ENCODE assay signal across 29 cellular contexts in genomic region chr3:5267253-5267652, GRCh38.
DNase-seq lines count a peak whose midpoint lies in the region; ATAC-seq, FAIRE-seq and TF ChIP-seq lines count a peak whose summit lies in the region.
"Had no signal": no experiment of that assay in that cellular context is flagged by ENCODE, and none has a peak within 500 bp of the region (broad histone marks: within the 10 kb centered on the region; RNA-seq: fewer than 3 reads in every experiment).

No MANE protein-coding gene starts in this region.

- no peak overlapping the region for H3K23ac ChIP-seq in IMR-90 (ENCODE audit: low read depth, low read length)

- in situ Hi-C loops in HepG2 (cut with HindIII; ENCODE audit: extremely low pct_ligation_motif_present, low pct_unique_long_range_greater_than_20kb) (no loop called here), IMR-90 (cut with MboI; ENCODE audit: low sequenced_read_pairs) (no loop called here), K562 (cut with MboI) (no loop called here)

- H3K4me3 ChIP-seq in HepG2 (replicated peaks in 1 of 3; ENCODE audit: insufficient read depth in 1 of 3, low read depth in 2 of 3, low read length in 3 of 3) (no peak overlapping the region), right lobe of liver (no peak overlapping the region), IMR-90 (ENCODE audit: insufficient read depth, low read depth, low read length) (no peak overlapping the region), K562 (no peak overlapping the region), esophagus muscularis mucosa (no peak overlapping the region), A673 (ENCODE audit: low read depth, low read length, poor library complexity, severe bottlenecking) (no peak overlapping the region)
- H3K4me3 ChIP-seq: BLaER1, GM12878 had no signal

- no peak overlapping the region for H2AK5ac ChIP-seq in IMR-90 (ENCODE audit: low read depth, low read length)

- H2BK20ac ChIP-seq in IMR-90 (ENCODE audit: low read depth, low read length) = no peak overlapping the region

- H3K56ac ChIP-seq in IMR-90 (ENCODE audit: extremely low read depth, insufficient read depth, low read length) = no peak overlapping the region

- dilution Hi-C loops in IMR-90 (cut with HindIII; ENCODE audit: low sequenced_read_pairs, unreplicated experiment) = no loop called here

- H3K79me2 ChIP-seq in HepG2 (ENCODE audit: insufficient read depth, low read length) = no peaks in the 10 kb centered on the region
- no peaks in the 10 kb centered on the region for H3K79me2 ChIP-seq in K562 (ENCODE audit: control insufficient read depth, insufficient read depth, low read length)

- TF ChIP-seq POLR2A in HepG2 (IDR thresholded peaks at IDR 0.05; ENCODE audit: insufficient read depth in 1 of 2, low read depth in 2 of 2, low read length in 2 of 2) (no peak), right lobe of liver (IDR thresholded peaks at IDR 0.05) (no peak), IMR-90 (IDR thresholded peaks at IDR 0.05; ENCODE audit: low read depth, low read length) (no peak), K562 (conservative IDR thresholded peaks at IDR 0.05) (no peak), esophagus muscularis mucosa (IDR thresholded peaks at IDR 0.05; ENCODE audit: low read depth) (no peak)

- no peak for TF ChIP-seq EP300 in HepG2 (IDR thresholded peaks at IDR 0.05; ENCODE audit: low read depth in 2 of 2, low read length in 2 of 2)
- no peak for TF ChIP-seq EP300 in HepG2 (CRISPR knock-in tag; IDR thresholded peaks at IDR 0.05; ENCODE audit: borderline replicate concordance)
- no peak for TF ChIP-seq EP300 in K562 (IDR thresholded peaks at IDR 0.05; ENCODE audit: low read length)
- TF ChIP-seq EP300 in esophagus muscularis mucosa (IDR thresholded peaks at IDR 0.05) = no peak

- H3K79me1 ChIP-seq in IMR-90 (ENCODE audit: low read depth in 1 of 2, low read length in 2 of 2) = no peaks in the 10 kb centered on the region

- H2BK120ac ChIP-seq in IMR-90 (ENCODE audit: low read depth, low read length) = no peak overlapping the region

- H2AFZ ChIP-seq in HepG2 (ENCODE audit: low read length) (no peak overlapping the region), IMR-90 (replicated peaks; ENCODE audit: low read length, poor library complexity) (no peak overlapping the region), K562 (ENCODE audit: low read depth, low read length) (no peak overlapping the region)

- no peak overlapping the region for H3K4ac ChIP-seq in IMR-90 (ENCODE audit: low read depth, low read length)

- CTCF ChIA-PET in HepG2 (lab: Yijun Ruan, JAX; ENCODE audit: low intra/inter-chr PET ratio, low total read pairs) (no interaction called here), IMR-90 (lab: Yijun Ruan, JAX) (no interaction called here), K562 (lab: Yijun Ruan, JAX; ENCODE audit: low intra/inter-chr PET ratio) (no interaction called here), A673 (lab: Charles Lee) (no interaction called here)

- H3K27me3 ChIP-seq in HepG2 (ENCODE audit: control insufficient read depth in 1 of 2, insufficient read depth in 2 of 2, low read length in 2 of 2) (no peaks in the 10 kb centered on the region), right lobe of liver (no peaks in the 10 kb centered on the region), IMR-90 (ENCODE audit: control insufficient read depth, insufficient read depth, low read length) (no peaks in the 10 kb centered on the region), K562 (ENCODE audit: control insufficient read depth in 2 of 2, insufficient read depth in 2 of 2, low read length in 2 of 2) (peaks cover 4 to 9% of the 10 kb centered on the region in 2 experiments), esophagus muscularis mucosa (no peaks in the 10 kb centered on the region), A673 (replicated peaks; ENCODE audit: insufficient read depth, low read depth, low read length, poor library complexity) (peaks cover 5% of the 10 kb centered on the region)
- H3K27me3 ChIP-seq: BE2C, BLaER1 had no signal

- H3K36me3 ChIP-seq in HepG2 (replicated peaks in 1 of 2; ENCODE audit: control insufficient read depth in 1 of 2, insufficient read depth in 2 of 2, low read length in 2 of 2) = no peaks in the 10 kb centered on the region
- H3K36me3 ChIP-seq in right lobe of liver = no peaks in the 10 kb centered on the region
- H3K36me3 ChIP-seq in IMR-90 (ENCODE audit: control insufficient read depth, insufficient read depth, low read length) = no peaks in the 10 kb centered on the region
- H3K36me3 ChIP-seq in K562 (ENCODE audit: control insufficient read depth, insufficient read depth, low read length) = no peaks in the 10 kb centered on the region
- no peaks in the 10 kb centered on the region for H3K36me3 ChIP-seq in esophagus muscularis mucosa
- no peaks in the 10 kb centered on the region for H3K36me3 ChIP-seq in A673 (ENCODE audit: insufficient read depth, low read length, poor library complexity, severe bottlenecking)
- H3K36me3 ChIP-seq: BE2C, BLaER1 had no signal

- 4% methylated on average over 2 of the region's 2 CpGs for WGBS in HepG2 (ENCODE audit: low lambda C conversion rate)
- WGBS in right lobe of liver (ENCODE audit: insufficient coverage, low coverage, low lambda C conversion rate, missing lambda C conversion rate) = 33% methylated on average over 2 of the region's 2 CpGs
- WGBS in IMR-90 (ENCODE audit: extremely low coverage in 2 of 2, insufficient read length in 1 of 2), 2 experiments = no CpG with 5 or more reads among the region's 2 CpGs
- WGBS in K562 (ENCODE audit: insufficient coverage, low coverage, missing lambda C conversion rate) = 0% methylated on average over 2 of the region's 2 CpGs
- WGBS in esophagus muscularis mucosa = 72% methylated on average over 2 of the region's 2 CpGs

- H3K4me1 ChIP-seq in HepG2 (ENCODE audit: insufficient read depth, low read length) = peaks cover 7% of the 10 kb centered on the region; the same call in 1 of the 2 replicates
- H3K4me1 ChIP-seq in right lobe of liver = no peaks in the 10 kb centered on the region
- no peaks in the 10 kb centered on the region; the same call in 1 of the 2 replicates for H3K4me1 ChIP-seq in IMR-90 (ENCODE audit: control insufficient read depth, insufficient read depth, low read length)
- H3K4me1 ChIP-seq in K562 (replicated peaks in 1 of 2; ENCODE audit: control insufficient read depth in 2 of 2, insufficient read depth in 2 of 2, low read length in 2 of 2) = no peaks in the 10 kb centered on the region
- no peaks in the 10 kb centered on the region for H3K4me1 ChIP-seq in esophagus muscularis mucosa
- H3K4me1 ChIP-seq in A673 (ENCODE audit: insufficient read depth, low read length, poor library complexity, severe bottlenecking) = no peaks in the 10 kb centered on the region
- H3K4me1 ChIP-seq: BE2C, BLaER1 had no signal

- POLR2A ChIA-PET in HepG2 (lab: Yijun Ruan, JAX) (no interaction called here), IMR-90 (lab: Charles Lee; ENCODE audit: unreplicated experiment) (no interaction called here), K562 (lab: Yijun Ruan, JAX) (interaction anchor here (1.2 kb wide), 1 partner anchor 17 kb away, joined by 4 read pairs; no protein-coding TSS in a partner anchor), A673 (lab: Charles Lee; ENCODE audit: low non-redundant PET) (interaction anchor here (0.6 kb wide), 1 partner anchor 75 kb away, joined by 3 read pairs; no protein-coding TSS in a partner anchor)

- H3K27ac ChIP-seq in HepG2 (ENCODE audit: extremely low read length, insufficient read depth, low read length) (no peak overlapping the region), right lobe of liver (no peak overlapping the region), IMR-90 (ENCODE audit: insufficient read depth, low read length) (no peak overlapping the region), K562 (ENCODE audit: extremely low read depth, low read depth, low read length) (no peak overlapping the region), esophagus muscularis mucosa (replicated peaks in 1 of 4) (no peak overlapping the region), A673 (ENCODE audit: low read depth, low read length, poor library complexity, severe bottlenecking) (no peak overlapping the region)
- H3K27ac ChIP-seq: BLaER1 had no signal

- H3K4me1 Mint-ChIP-seq in activated T-helper 17 cell treated with anti-CD3 and anti-CD28 coated beads, Interleukin-2, amount 50 U/mL, for 72 hours = no peaks in the 10 kb centered on the region
- H3K4me1 Mint-ChIP-seq: CD4-positive, alpha-beta memory T cell; CD4-positive, CD25-positive, alpha-beta regulatory T cell; CD8-positive, alpha-beta memory T cell had no signal

- H3K14ac ChIP-seq in IMR-90 (replicated peaks; ENCODE audit: low read depth, low read length) = no peak overlapping the region

- TF ChIP-seq RAD21 in HepG2 (CRISPR knock-in tag; IDR thresholded peaks at IDR 0.05) (no peak), IMR-90 (IDR thresholded peaks at IDR 0.05; ENCODE audit: low read length) (no peak), K562 (CRISPR knock-in tag; conservative IDR thresholded peaks at IDR 0.05 in 1 of 2, IDR thresholded peaks at IDR 0.05 in 1 of 2) (no peak)

- FAIRE-seq in HepG2 (lab: Jason Lieb, UNC) (no peak), K562 (lab: Jason Lieb, UNC) (no peak)
- FAIRE-seq: A204.1, GM12878, GM12892, GM18507 had no signal

- H3K9ac ChIP-seq in HepG2 (ENCODE audit: insufficient read depth, low read depth, low read length) (no peak overlapping the region), IMR-90 (ENCODE audit: low read depth, low read length) (no peak overlapping the region), K562 (ENCODE audit: insufficient read depth in 1 of 2, low read depth in 2 of 2, low read length in 2 of 2) (no peak overlapping the region)
- H3K9ac ChIP-seq: BLaER1 had no signal

- no peak for ATAC-seq in HepG2
- no peak for ATAC-seq in right lobe of liver
- no peak for ATAC-seq in IMR-90 (ENCODE audit: low read depth)
- ATAC-seq in K562 = no peak
- ATAC-seq in activated T-helper 17 cell treated with anti-CD3 and anti-CD28 coated beads, Interleukin-2, amount 50 U/mL, for 72 hours (replicated peaks) = no peak
- ATAC-seq in HG03521 (IDR thresholded peaks at IDR 0.05; ENCODE audit: unreplicated experiment) = no peak
- ATAC-seq: GM12878 had no signal

- TF ChIP-seq CTCF in HepG2 (CRISPR knock-in tag; IDR thresholded peaks at IDR 0.05) = no peak
- no peak for TF ChIP-seq CTCF in right lobe of liver (IDR thresholded peaks at IDR 0.05)
- TF ChIP-seq CTCF in IMR-90 (conservative IDR thresholded peaks at IDR 0.05; ENCODE audit: low read depth, low read length) = no peak
- no peak for TF ChIP-seq CTCF in K562 (IDR thresholded peaks at IDR 0.05 in 2 of 3, conservative IDR thresholded peaks at IDR 0.05 in 1 of 3; ENCODE audit: insufficient read depth in 2 of 3, low read depth in 1 of 3, low read length in 3 of 3)
- TF ChIP-seq CTCF in esophagus muscularis mucosa (IDR thresholded peaks at IDR 0.05) = no peak
- no peak for TF ChIP-seq CTCF in A673 (conservative IDR thresholded peaks at IDR 0.05; ENCODE audit: low read depth, low read length)

- no peak overlapping the region for H4K8ac ChIP-seq in IMR-90 (ENCODE audit: low read depth in 2 of 2, low read length in 2 of 2)

- no peak for DNase-seq in HepG2 (ENCODE audit: low spot score)
- no peak for DNase-seq in right lobe of liver
- DNase-seq in IMR-90 = no peak
- no peak for DNase-seq in K562 (ENCODE audit: extremely low read depth in 1 of 4, low spot score in 3 of 4)
- DNase-seq in esophagus muscularis mucosa (ENCODE audit: extremely low spot score) = peak; percentile 39
- no peak for DNase-seq in A673 (ENCODE audit: low spot score)
- DNase-seq: 8988T; ACHN; BE2C; C1 segment of cervical spinal cord; CD4-positive, alpha-beta memory T cell; CD4-positive, CD25-positive, alpha-beta regulatory T cell; CD8-positive, alpha-beta memory T cell; COR-L47; DMS 273 treated with DMSO at 0.1 percent for 48 hours; DMS153; DMS53; DMS79; DND-41; EL; GDM1 had no signal

- H4K5ac ChIP-seq in IMR-90 (ENCODE audit: low read depth, low read length) = no peak overlapping the region

- no peaks in the 10 kb centered on the region for H3K36me3 Mint-ChIP-seq in activated T-helper 17 cell treated with anti-CD3 and anti-CD28 coated beads, Interleukin-2, amount 50 U/mL, for 72 hours (ENCODE audit: low read depth)
- H3K36me3 Mint-ChIP-seq: CD14-positive monocyte; CD4-positive, alpha-beta memory T cell; CD4-positive, CD25-positive, alpha-beta regulatory T cell; CD8-positive, alpha-beta memory T cell had no signal

- H2AK9ac ChIP-seq in IMR-90 (replicated peaks; ENCODE audit: low read depth, low read length, poor library complexity) = no peak overlapping the region

- no peak overlapping the region for H4K91ac ChIP-seq in IMR-90 (ENCODE audit: insufficient read depth, low read depth, low read length)

- H3K4me3 Mint-ChIP-seq in activated T-helper 17 cell treated with anti-CD3 and anti-CD28 coated beads, Interleukin-2, amount 50 U/mL, for 72 hours = no peak overlapping the region
- H3K4me3 Mint-ChIP-seq: CD14-positive monocyte; CD4-positive, alpha-beta memory T cell; CD4-positive, CD25-positive, alpha-beta regulatory T cell; CD8-positive, alpha-beta memory T cell had no signal

- no peaks in the 10 kb centered on the region for H3K9me3 Mint-ChIP-seq in activated T-helper 17 cell treated with anti-CD3 and anti-CD28 coated beads, Interleukin-2, amount 50 U/mL, for 72 hours
- H3K9me3 Mint-ChIP-seq: CD4-positive, CD25-positive, alpha-beta regulatory T cell; CD8-positive, alpha-beta memory T cell had no signal

- H2BK5ac ChIP-seq in IMR-90 (ENCODE audit: low read depth, low read length, poor library complexity, severe bottlenecking) = no peak overlapping the region

- H3K18ac ChIP-seq in IMR-90 (ENCODE audit: low read depth, low read length) = no peak overlapping the region

- no peak overlapping the region for H3K27ac Mint-ChIP-seq in activated T-helper 17 cell treated with anti-CD3 and anti-CD28 coated beads, Interleukin-2, amount 50 U/mL, for 72 hours
- H3K27ac Mint-ChIP-seq: CD14-positive monocyte; CD4-positive, alpha-beta memory T cell; CD4-positive, CD25-positive, alpha-beta regulatory T cell; CD8-positive, alpha-beta memory T cell had no signal

- no peak overlapping the region for H2BK15ac ChIP-seq in IMR-90 (ENCODE audit: low read depth, low read length)

- intact Hi-C loops in HepG2 (cut with micrococcal nuclease; ENCODE audit: unreplicated experiment) (no loop called here), right lobe of liver (cut with DNase I) (no loop called here), IMR-90 (cut with micrococcal nuclease) (no loop called here), K562 (cut with micrococcal nuclease) (no loop called here), esophagus muscularis mucosa (cut with DNase I) (no loop called here), A673 (cut with micrococcal nuclease; ENCODE audit: unreplicated experiment) (no loop called here)

- H3K9me1 ChIP-seq in IMR-90 (ENCODE audit: insufficient read depth, low read length) = no peaks in the 10 kb centered on the region
- no peaks in the 10 kb centered on the region for H3K9me1 ChIP-seq in K562 (ENCODE audit: control insufficient read depth, insufficient read depth, low read length)

- BruUV-seq in HepG2 (replicated peaks; lab: Mats Ljungman, UMichigan) (no TSS peak), IMR-90 (replicated peaks; lab: Mats Ljungman, UMichigan) (no TSS peak), K562 (replicated peaks; lab: Mats Ljungman, UMichigan) (no TSS peak), A673 (replicated peaks; lab: Mats Ljungman, UMichigan) (no TSS peak)

- H3K9me3 ChIP-seq in HepG2 (ENCODE audit: low read length) (no peaks in the 10 kb centered on the region), right lobe of liver (no peaks in the 10 kb centered on the region), IMR-90 (ENCODE audit: control insufficient read depth, insufficient read depth, low read length) (no peaks in the 10 kb centered on the region), K562 (replicated peaks; ENCODE audit: control insufficient read depth, insufficient read depth, low read depth, low read length) (no peaks in the 10 kb centered on the region), esophagus muscularis mucosa (no peaks in the 10 kb centered on the region), A673 (ENCODE audit: low read depth, low read length, poor library complexity, severe bottlenecking) (no peaks in the 10 kb centered on the region)
- H3K9me3 ChIP-seq: BE2C had no signal

- H3K27me3 Mint-ChIP-seq in activated T-helper 17 cell treated with anti-CD3 and anti-CD28 coated beads, Interleukin-2, amount 50 U/mL, for 72 hours = no peaks in the 10 kb centered on the region

- H3K4me2 ChIP-seq in HepG2 (ENCODE audit: low read depth, low read length) = no peak overlapping the region
- no peak overlapping the region for H3K4me2 ChIP-seq in IMR-90 (ENCODE audit: low read depth, low read length)
- no peak overlapping the region for H3K4me2 ChIP-seq in K562 (ENCODE audit: insufficient read depth, low read length)
- H3K4me2 ChIP-seq: BLaER1 had no signal

- H4K20me1 ChIP-seq in HepG2 (ENCODE audit: insufficient read depth, low read length) (no peaks in the 10 kb centered on the region), IMR-90 (ENCODE audit: insufficient read depth, low read length) (no peaks in the 10 kb centered on the region), K562 (replicated peaks; ENCODE audit: control insufficient read depth, insufficient read depth, low read length) (no peaks in the 10 kb centered on the region)
- H4K20me1 ChIP-seq: BLaER1 had no signal

Comparison
In these comparisons a context has a peak if more than half of its experiments do, and no peak if none do; other contexts are left out.
1. POLR2A ChIA-PET loops: an anchor here in K562 (1.2 kb wide) and A673 (0.6 kb wide); none called in HepG2 and IMR-90.
2. Of the 241 proteins assayed by ChIP-seq in both HepG2 and K562: peak only in HepG2: none; only in K562: MAFG; in both: MAFF and MAFK; in neither: 238.